In genomic region chrX:34810911-34811310, GRCh38 we compare ENCODE assay signal across 24 cellular contexts.
"Had no signal": no experiment of that assay in that cellular context is flagged by ENCODE, and none has a peak within 500 bp of the region (broad histone marks: within the 10 kb centered on the region; RNA-seq: fewer than 3 reads in every experiment).

No MANE protein-coding gene starts in this region.

- H3K4me3 ChIP-seq: esophagus squamous epithelium, hepatocyte, lower lobe of right lung, right atrium auricular region, stomach had no signal

- H3K9me3 ChIP-seq: esophagus squamous epithelium, lower lobe of right lung, right atrium auricular region, stomach had no signal

- ATAC-seq: activated naive CD8-positive, alpha-beta T cell treated with anti-CD3 and anti-CD28 coated beads, Interleukin-2, amount 50 U/mL, for 24 hours; effector memory CD8-positive, alpha-beta T cell; left colon; lower lobe of right lung had no signal

- H2AFZ ChIP-seq: hepatocyte had no signal

- H3K4me1 ChIP-seq: esophagus squamous epithelium, lower lobe of right lung, right atrium auricular region, stomach had no signal

- H3K36me3 Mint-ChIP-seq: activated naive CD4-positive, alpha-beta T cell treated with anti-CD3 and anti-CD28 coated beads, Interleukin-2, amount 10 ng/mL, durations not matched to agents 7 days and 5 days; type B pancreatic cell had no signal

- H3K4me2 ChIP-seq: hepatocyte had no signal

- H3K27ac ChIP-seq: esophagus squamous epithelium, hepatocyte, lower lobe of right lung, right atrium auricular region, stomach had no signal

- H3K36me3 ChIP-seq: esophagus squamous epithelium, lower lobe of right lung, right atrium auricular region, stomach had no signal

- DNase-seq: activated CD4-positive, alpha-beta T cell treated with anti-CD3 and anti-CD28 coated beads, Interleukin-2, amount 50 U/mL, for 1 hour; activated CD8-positive, alpha-beta memory T cell treated with anti-CD3 and anti-CD28 coated beads, Interleukin-2, amount 50 U/mL, for 4 hours; activated effector memory CD4-positive, alpha-beta T cell treated with Interleukin-2 at 50 U/mL for 16 hours; activated naive CD4-positive, alpha-beta T cell treated with anti-CD3 and anti-CD28 coated beads, Interleukin-2, amount 10 ng/mL, durations not matched to agents 7 days and 5 days; activated naive CD8-positive, alpha-beta T cell treated with anti-CD3 and anti-CD28 coated beads, Interleukin-2, amount 50 U/mL, for 24 hours; activated T-cell treated with anti-CD3 and anti-CD28 coated beads, Interleukin-2, amount 50 U/mL, for 4 hours; anterior cingulate cortex; dermis blood vessel endothelial cell; effector memory CD8-positive, alpha-beta T cell; esophagus squamous epithelium; islet precursor cell; left colon; lower lobe of right lung; nephron progenitor cell; occipital lobe; small intestine; stimulated activated CD4-positive, alpha-beta T cell treated with anti-CD3 and anti-CD28 coated beads, Interleukin-4, amount 100 ng/mL, for 1 hour; stomach; T-helper 1 cell; T-helper 9 cell had no signal

- H3K4me1 Mint-ChIP-seq: activated naive CD4-positive, alpha-beta T cell treated with anti-CD3 and anti-CD28 coated beads, Interleukin-2, amount 10 ng/mL, durations not matched to agents 7 days and 5 days; activated naive CD8-positive, alpha-beta T cell treated with anti-CD3 and anti-CD28 coated beads, Interleukin-2, amount 50 U/mL, for 24 hours; nephron progenitor cell had no signal

- H3K27ac Mint-ChIP-seq: activated naive CD4-positive, alpha-beta T cell treated with anti-CD3 and anti-CD28 coated beads, Interleukin-2, amount 10 ng/mL, durations not matched to agents 7 days and 5 days; activated naive CD8-positive, alpha-beta T cell treated with anti-CD3 and anti-CD28 coated beads, Interleukin-2, amount 50 U/mL, for 24 hours; effector memory CD8-positive, alpha-beta T cell; nephron progenitor cell; progenitor cell of endocrine pancreas; type B pancreatic cell had no signal

- H3K79me2 ChIP-seq: hepatocyte had no signal

- H3K27me3 ChIP-seq: esophagus squamous epithelium, hepatocyte, right atrium auricular region, stomach had no signal

- H3K4me3 Mint-ChIP-seq: activated naive CD4-positive, alpha-beta T cell treated with anti-CD3 and anti-CD28 coated beads, Interleukin-2, amount 10 ng/mL, durations not matched to agents 7 days and 5 days; activated naive CD8-positive, alpha-beta T cell treated with anti-CD3 and anti-CD28 coated beads, Interleukin-2, amount 50 U/mL, for 24 hours; activated T-cell treated with anti-CD3 and anti-CD28 coated beads, Interleukin-2, amount 50 U/mL, for 4 hours; effector memory CD8-positive, alpha-beta T cell; nephron progenitor cell; type B pancreatic cell had no signal

- H3K27me3 Mint-ChIP-seq: activated naive CD4-positive, alpha-beta T cell treated with anti-CD3 and anti-CD28 coated beads, Interleukin-2, amount 10 ng/mL, durations not matched to agents 7 days and 5 days; activated naive CD8-positive, alpha-beta T cell treated with anti-CD3 and anti-CD28 coated beads, Interleukin-2, amount 50 U/mL, for 24 hours; effector memory CD8-positive, alpha-beta T cell; progenitor cell of endocrine pancreas; type B pancreatic cell had no signal

- H3K9me3 Mint-ChIP-seq: activated naive CD4-positive, alpha-beta T cell treated with anti-CD3 and anti-CD28 coated beads, Interleukin-2, amount 10 ng/mL, durations not matched to agents 7 days and 5 days; activated naive CD8-positive, alpha-beta T cell treated with anti-CD3 and anti-CD28 coated beads, Interleukin-2, amount 50 U/mL, for 24 hours; activated T-cell treated with anti-CD3 and anti-CD28 coated beads, Interleukin-2, amount 50 U/mL, for 4 hours; effector memory CD8-positive, alpha-beta T cell; nephron progenitor cell; type B pancreatic cell had no signal
